25 cellular contexts compared by ENCODE assay signal in the genomic region with DNA sequence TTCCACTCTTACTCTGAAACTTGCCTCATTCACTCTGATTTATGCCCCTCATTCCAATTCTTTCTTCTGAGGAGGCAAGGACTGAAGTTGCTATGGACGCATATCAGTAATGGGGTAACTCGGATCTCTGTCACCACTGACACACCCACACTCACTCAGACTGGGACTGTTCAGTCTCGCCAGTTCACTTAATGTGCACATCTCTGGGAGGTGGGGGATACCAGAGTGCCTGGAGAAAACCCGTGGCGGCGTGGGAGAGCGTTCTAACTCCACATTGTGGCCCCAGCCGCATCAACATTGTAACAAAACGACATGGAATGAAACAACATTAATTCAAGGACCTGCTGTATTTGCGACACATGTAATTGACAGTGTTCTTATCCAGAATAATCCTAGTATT.
"Had no signal": no experiment of that assay in that cellular context is flagged by ENCODE, and none has a peak within 500 bp of the region (broad histone marks: within the 10 kb centered on the region; RNA-seq: fewer than 3 reads in every experiment).

No MANE protein-coding gene starts in this region.

- H3K4me3 ChIP-seq: neural progenitor cell, ovary, psoas muscle, right lobe of liver, sigmoid colon, stomach, tibial artery, transverse colon, upper lobe of left lung, vagina had no signal

- H3K4me3 Mint-ChIP-seq: natural killer cell; nephron; neural progenitor cell; stimulated activated effector memory CD8-positive, alpha-beta T cell treated with anti-CD3 and anti-CD28 coated beads, Interleukin-12 subunit alpha, Interleukin-12 subunit beta, amount 100 ng/mL, for 72 hours; stimulated activated naive B cell treated with anti-CD40 and anti-IgM and Interleukin-4, amounts not matched to agents 10 μg/mL and 1 μg/mL and 100 μg/mL, for 72 hours; stimulated activated naive CD8-positive, alpha-beta T cell treated with anti-CD3 and anti-CD28 coated beads, Interleukin-15, Interleukin-2, amounts not matched to agents 100 ng/mL and 50 ng/mL, for 24 hours had no signal

- H2AFZ ChIP-seq: neural progenitor cell, parathyroid adenoma had no signal

- H3K79me2 ChIP-seq: parathyroid adenoma had no signal

- H3K4me2 ChIP-seq: neural progenitor cell had no signal

- H3K27ac Mint-ChIP-seq: natural killer cell; nephron; neural progenitor cell; progenitor cell of endocrine pancreas; stimulated activated effector memory CD8-positive, alpha-beta T cell treated with anti-CD3 and anti-CD28 coated beads, Interleukin-12 subunit alpha, Interleukin-12 subunit beta, amount 100 ng/mL, for 72 hours; stimulated activated naive B cell treated with anti-CD40 and anti-IgM and Interleukin-4, amounts not matched to agents 10 μg/mL and 1 μg/mL and 100 μg/mL, for 72 hours; stimulated activated naive CD8-positive, alpha-beta T cell treated with anti-CD3 and anti-CD28 coated beads, Interleukin-15, Interleukin-2, amounts not matched to agents 100 ng/mL and 50 ng/mL, for 24 hours had no signal

- H3K9me3 ChIP-seq: ovary, right lobe of liver, vagina had no signal

- H3K4me1 Mint-ChIP-seq: natural killer cell; nephron; neural progenitor cell; stimulated activated effector memory CD8-positive, alpha-beta T cell treated with anti-CD3 and anti-CD28 coated beads, Interleukin-12 subunit alpha, Interleukin-12 subunit beta, amount 100 ng/mL, for 72 hours; stimulated activated naive B cell treated with anti-CD40 and anti-IgM and Interleukin-4, amounts not matched to agents 10 μg/mL and 1 μg/mL and 100 μg/mL, for 72 hours had no signal

- H3K27me3 Mint-ChIP-seq: progenitor cell of endocrine pancreas; stimulated activated naive B cell treated with anti-CD40 and anti-IgM and Interleukin-4, amounts not matched to agents 10 μg/mL and 1 μg/mL and 100 μg/mL, for 72 hours; stimulated activated naive CD8-positive, alpha-beta T cell treated with anti-CD3 and anti-CD28 coated beads, Interleukin-15, Interleukin-2, amounts not matched to agents 100 ng/mL and 50 ng/mL, for 24 hours had no signal

- H3K27ac ChIP-seq: neural progenitor cell, ovary, parathyroid adenoma, psoas muscle, right lobe of liver, sigmoid colon, stomach, tibial artery, transverse colon, upper lobe of left lung, vagina had no signal

- DNase-seq: natural killer cell; occipital lobe; ovary; psoas muscle; right cardiac atrium; right lobe of liver; sigmoid colon; small intestine; stimulated activated CD4-positive, alpha-beta T cell treated with anti-CD3 and anti-CD28 coated beads, Interleukin-15, amount 100 ng/mL, for 24 hours; stimulated activated CD4-positive, alpha-beta T cell treated with anti-CD3 and anti-CD28 coated beads, Interleukin-2, amount 100 ng/mL, for 24 hours; stimulated activated CD4-positive, alpha-beta T cell treated with anti-CD3 and anti-CD28 coated beads, Interleukin-2, amount 100 ng/mL, for 48 hours; stimulated activated CD4-positive, alpha-beta T cell treated with anti-CD3 and anti-CD28 coated beads, Interleukin-4, amount 100 ng/mL, for 24 hours; stimulated activated naive B cell treated with anti-CD40 and anti-IgM and Interleukin-4, amounts not matched to agents 10 μg/mL and 1 μg/mL and 100 μg/mL, for 72 hours; stimulated activated naive CD4-positive, alpha-beta T cell treated with Interleukin-2 at 50 U/mL for 16 hours; stomach; tibial artery; transverse colon; upper lobe of left lung had no signal

- ATAC-seq: natural killer cell; psoas muscle; right cardiac atrium; right lobe of liver; stimulated activated effector memory CD8-positive, alpha-beta T cell treated with anti-CD3 and anti-CD28 coated beads, Interleukin-12 subunit alpha, Interleukin-12 subunit beta, amount 100 ng/mL, for 72 hours; stimulated activated naive B cell treated with anti-CD40 and anti-IgM and Interleukin-4, amounts not matched to agents 10 μg/mL and 1 μg/mL and 100 μg/mL, for 72 hours had no signal

- H3K36me3 ChIP-seq: neural progenitor cell, ovary, right lobe of liver, sigmoid colon, stomach, tibial artery, transverse colon, upper lobe of left lung, vagina had no signal

- H3K36me3 Mint-ChIP-seq: natural killer cell; neural progenitor cell; stimulated activated effector memory CD8-positive, alpha-beta T cell treated with anti-CD3 and anti-CD28 coated beads, Interleukin-12 subunit alpha, Interleukin-12 subunit beta, amount 100 ng/mL, for 72 hours; stimulated activated naive B cell treated with anti-CD40 and anti-IgM and Interleukin-4, amounts not matched to agents 10 μg/mL and 1 μg/mL and 100 μg/mL, for 72 hours had no signal

- H3K27me3 ChIP-seq: neural progenitor cell, ovary, right lobe of liver, sigmoid colon, stomach, tibial artery, transverse colon, upper lobe of left lung, vagina had no signal

- H3K9ac ChIP-seq: neural progenitor cell, parathyroid adenoma had no signal

- H3K4me1 ChIP-seq: neural progenitor cell, parathyroid adenoma, psoas muscle, right lobe of liver, sigmoid colon, stomach, tibial artery, transverse colon, upper lobe of left lung, vagina had no signal
